ENCODE assay signal across 8 cellular contexts in the genomic region with DNA sequence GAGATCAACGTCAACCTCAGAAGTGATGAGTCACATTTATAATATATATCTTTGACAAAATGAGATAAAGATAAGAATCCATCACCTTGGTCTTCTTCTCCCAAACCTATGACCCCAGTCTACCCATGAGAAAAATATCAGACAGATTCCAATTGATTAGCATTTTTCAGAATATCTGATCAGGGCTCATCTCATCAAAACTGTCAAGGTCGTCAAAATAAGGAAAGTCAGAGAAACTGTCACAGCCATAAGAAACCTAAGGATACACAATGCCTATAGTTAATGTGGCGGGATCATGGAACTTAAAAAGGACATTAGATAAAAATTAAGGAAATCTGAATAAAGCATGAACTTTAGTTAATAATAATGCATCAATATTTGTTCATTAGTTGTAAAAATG.
"Had no signal": no experiment of that assay in that cellular context is flagged by ENCODE, and none has a peak within 500 bp of the region (broad histone marks: within the 10 kb centered on the region; RNA-seq: fewer than 3 reads in every experiment).

No MANE protein-coding gene starts in this region.

- ATAC-seq: GM12878 had no signal

- H3K4me3 ChIP-seq: GM12878 had no signal

- DNase-seq: GDM1, GF-D8 had no signal

- FAIRE-seq: G401.6, GM12878, GM12891, GM12892, GM18507, GM19239 had no signal
